In the genomic region with DNA sequence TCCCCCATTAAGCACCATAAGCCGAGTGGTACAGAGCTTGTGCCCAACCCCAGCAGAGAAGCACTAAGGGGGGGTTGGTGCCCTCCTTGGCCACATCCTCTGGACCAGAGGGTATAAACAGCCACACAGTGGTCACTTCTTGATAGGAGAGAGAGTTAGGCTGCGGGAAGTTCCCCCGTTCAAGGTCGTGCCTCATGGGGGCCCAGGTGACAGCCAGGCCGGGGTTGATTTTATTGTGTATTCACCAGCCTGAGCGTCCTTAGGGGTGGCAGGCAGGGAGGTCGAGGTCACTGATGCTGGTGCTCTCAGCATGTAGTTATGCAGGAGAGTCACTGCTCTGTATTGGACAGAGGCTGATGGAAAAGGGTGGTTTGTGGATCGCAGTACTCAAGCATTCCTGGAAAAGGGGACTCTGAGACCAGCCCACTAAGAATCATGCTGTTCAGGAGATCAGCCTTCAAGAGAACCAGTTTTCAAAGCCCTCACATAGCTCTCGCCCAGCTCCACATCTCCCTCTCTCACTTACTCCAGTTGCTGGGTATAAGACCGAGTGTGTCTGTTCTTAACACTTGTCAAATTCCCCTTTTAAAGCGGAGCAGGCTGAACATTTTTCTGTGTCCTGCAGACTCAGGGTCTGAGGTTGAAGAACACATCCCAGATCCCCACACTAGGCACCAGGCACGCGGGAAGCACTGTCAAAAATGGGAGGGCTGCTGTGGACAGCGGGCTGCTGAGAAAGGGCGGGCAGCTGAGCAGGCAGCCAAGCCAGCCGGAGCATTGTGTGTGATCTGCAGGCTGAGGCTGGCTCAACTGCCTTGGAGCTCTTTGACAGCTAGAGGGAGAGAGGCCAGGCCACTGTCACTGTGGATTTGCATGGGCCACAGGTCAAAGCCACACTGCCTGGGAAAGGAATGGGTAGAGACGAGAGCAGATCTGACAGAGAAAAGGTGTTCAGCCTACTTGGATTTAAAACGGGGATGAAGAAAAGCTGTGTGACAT, we compare ENCODE assay signal across 8 cellular contexts. TPM values are rescaled to one million over a fixed set of nuclear protein-coding genes. Genes with fewer than 3 reads are reported as not detected.
DNase-seq lines count a peak whose midpoint lies in the region; ATAC-seq and TF ChIP-seq lines count a peak whose summit lies in the region.

No MANE protein-coding gene starts in this region.

- H3K14ac ChIP-seq in mesenchymal stem cell (ENCODE audit: low read length in 2 of 2): no peak overlapping the region

- H3K4ac ChIP-seq in mesenchymal stem cell (ENCODE audit: low read depth in 1 of 2, low read length in 2 of 2): no peak overlapping the region

- no peaks in the 10 kb centered on the region for H3K36me3 ChIP-seq in colonic mucosa
- H3K36me3 ChIP-seq in mesenchymal stem cell (ENCODE audit: control insufficient read depth in 1 of 2, insufficient read depth in 2 of 2, low read depth in 1 of 2, low read length in 2 of 2): no peaks in the 10 kb centered on the region
- H3K36me3 ChIP-seq in tibial nerve: no peaks in the 10 kb centered on the region

- no peak for TF ChIP-seq POLR2A in tibial nerve (IDR thresholded peaks at IDR 0.05)

- WGBS in mesenchymal stem cell: 19% methylated on average over 18 of the region's 18 CpGs
- 35 to 38% methylated on average over 18 of the region's 18 CpGs for WGBS in tibial nerve, 2 donors

- no peak overlapping the region for H2BK120ac ChIP-seq in mesenchymal stem cell (ENCODE audit: low read depth, low read length)

- no peak overlapping the region for H4K91ac ChIP-seq in mesenchymal stem cell (ENCODE audit: low read length)

- H2AFZ ChIP-seq in mesenchymal stem cell (ENCODE audit: low read depth, low read length): no peak overlapping the region

- intact Hi-C loops in colonic mucosa (cut with DNase I): no loop called here

- H3K79me1 ChIP-seq in mesenchymal stem cell (replicated peaks; ENCODE audit: low read length, poor library complexity, severe bottlenecking): no peaks in the 10 kb centered on the region

- no peak overlapping the region for H2AK5ac ChIP-seq in mesenchymal stem cell (ENCODE audit: low read length, severe bottlenecking)

- no peaks in the 10 kb centered on the region for H3K9me3 Mint-ChIP-seq in stimulated activated memory B cell treated with anti-CD40 and anti-IgM and Interleukin-4, amounts not matched to agents 10 μg/mL and 1 μg/mL and 100 μg/mL, for 72 hours

- H3K4me2 ChIP-seq in mesenchymal stem cell (ENCODE audit: low read length, poor library complexity, severe bottlenecking): no peak overlapping the region

- H3K36me3 Mint-ChIP-seq in stimulated activated memory B cell treated with anti-CD40 and anti-IgM and Interleukin-4, amounts not matched to agents 10 μg/mL and 1 μg/mL and 100 μg/mL, for 72 hours: no peaks in the 10 kb centered on the region

- no peak overlapping the region for H3K23ac ChIP-seq in mesenchymal stem cell (ENCODE audit: low read length in 2 of 2)

- no peak overlapping the region for H2BK15ac ChIP-seq in mesenchymal stem cell (ENCODE audit: low read depth, poor library complexity, severe bottlenecking)

- no peak overlapping the region for H3K27ac Mint-ChIP-seq in stimulated activated memory B cell treated with anti-CD40 and anti-IgM and Interleukin-4, amounts not matched to agents 10 μg/mL and 1 μg/mL and 100 μg/mL, for 72 hours

- peak overlapping the region in 1 of 2 experiments; percentile 16 for H3K18ac ChIP-seq in mesenchymal stem cell (ENCODE audit: low read depth in 1 of 2, low read length in 2 of 2)

- H3K4me1 Mint-ChIP-seq in stimulated activated memory B cell treated with anti-CD40 and anti-IgM and Interleukin-4, amounts not matched to agents 10 μg/mL and 1 μg/mL and 100 μg/mL, for 72 hours: peaks cover 20% of the 10 kb centered on the region

- H3K4me3 ChIP-seq in colonic mucosa (peak overlapping the region; percentile 51), mesenchymal stem cell (ENCODE audit: insufficient read depth in 1 of 2, low read depth in 1 of 2, low read length in 2 of 2) (no peak overlapping the region), tibial nerve (peak overlapping the region; percentile 55 to 85 (median 57))

- ATAC-seq in stimulated activated memory B cell treated with anti-CD40 and anti-IgM and Interleukin-4, amounts not matched to agents 10 μg/mL and 1 μg/mL and 100 μg/mL, for 72 hours: no peak
- ATAC-seq in GM19035 (IDR thresholded peaks at IDR 0.05; ENCODE audit: unreplicated experiment) (no peak), GM18870 (IDR thresholded peaks at IDR 0.05; ENCODE audit: unreplicated experiment) (no peak)

- H3K27me3 ChIP-seq in colonic mucosa (peaks cover 18% of the 10 kb centered on the region), mesenchymal stem cell (ENCODE audit: control insufficient read depth in 1 of 2, insufficient read depth in 1 of 2, low read length in 2 of 2) (peaks cover 82 to 92% of the 10 kb centered on the region in 2 experiments), tibial nerve (peaks cover 0 to 5% of the 10 kb centered on the region in 2 donors)

- H3K27me3 Mint-ChIP-seq in stimulated activated memory B cell treated with anti-CD40 and anti-IgM and Interleukin-4, amounts not matched to agents 10 μg/mL and 1 μg/mL and 100 μg/mL, for 72 hours: peaks cover 82% of the 10 kb centered on the region

- no peak for TF ChIP-seq EP300 in tibial nerve (IDR thresholded peaks at IDR 0.05)

- no peaks in the 10 kb centered on the region for H3K4me1 ChIP-seq in colonic mucosa
- peaks cover 14% of the 10 kb centered on the region for H3K4me1 ChIP-seq in mesenchymal stem cell (ENCODE audit: control insufficient read depth, insufficient read depth, low read depth, low read length)
- peaks cover 0 to 74% (median 32%) of the 10 kb centered on the region in 4 donors for H3K4me1 ChIP-seq in tibial nerve

- TF ChIP-seq CTCF in colonic mucosa (IDR thresholded peaks at IDR 0.05): no peak
- TF ChIP-seq CTCF in tibial nerve (IDR thresholded peaks at IDR 0.05): peak in 3 of 5 experiments; percentile 13 to 38 (median 32)

- H3K9me3 ChIP-seq in colonic mucosa (no peaks in the 10 kb centered on the region), mesenchymal stem cell (ENCODE audit: control insufficient read depth, low read length) (no peaks in the 10 kb centered on the region), tibial nerve (no peaks in the 10 kb centered on the region)

- peak; percentile 11 for DNase-seq in DMS53 (lab: John Stamatoyannopoulos, UW)
- no peak for DNase-seq in DMS53 treated with DMSO at 0.1 percent for 48 hours (lab: John Stamatoyannopoulos, UW; ENCODE audit: unreplicated experiment)
- DNase-seq in colonic mucosa: peak; percentile 37
- peak; percentile 33 for DNase-seq in mesenchymal stem cell
- peak; percentile 27 to 37 for DNase-seq in tibial nerve (ENCODE audit: low spot score in 2 of 2)

- H3K4me3 Mint-ChIP-seq in stimulated activated memory B cell treated with anti-CD40 and anti-IgM and Interleukin-4, amounts not matched to agents 10 μg/mL and 1 μg/mL and 100 μg/mL, for 72 hours: no peak overlapping the region

- H4K8ac ChIP-seq in mesenchymal stem cell (ENCODE audit: low read length): no peak overlapping the region

- H2BK12ac ChIP-seq in mesenchymal stem cell (ENCODE audit: low read length in 2 of 2): no peak overlapping the region

- H3K9ac ChIP-seq in colonic mucosa (ENCODE audit: low read depth in 2 of 2, low read length in 2 of 2) (peak overlapping the region in 1 of 2 donors; percentile 30), mesenchymal stem cell (ENCODE audit: low read length) (no peak overlapping the region)

- H3K27ac ChIP-seq in colonic mucosa (peak overlapping the region; percentile 43), mesenchymal stem cell (ENCODE audit: low read length, poor library complexity, severe bottlenecking) (no peak overlapping the region), tibial nerve (peak overlapping the region in 3 of 4 donors; percentile 68 to 87 (median 75))

- no peak overlapping the region for H2BK5ac ChIP-seq in mesenchymal stem cell (ENCODE audit: low read depth, low read length, poor library complexity, severe bottlenecking)

RNA-seq across cellular contexts. Expression of a gene that starts 1.8 kb away (rescaled TPM):
- total RNA-seq in colonic mucosa (1 to 10 TPM; 2.9 to 9.1 TPM), tibial nerve (10 to 100 TPM; 20.9 to 36.5 (median 25.4) TPM)
- polyA plus RNA-seq in mesenchymal stem cell (2013, experiment 1 of 2): 0.14 TPM
- polyA plus RNA-seq in mesenchymal stem cell (2013, experiment 2 of 2): 0.07 TPM

Comparison
In these comparisons a context has a peak if more than half of its experiments do, and no peak if none do; other contexts are left out.
1. H3K4me3 ChIP-seq: peak in colonic mucosa (single experiment) and tibial nerve (4 of 4); none in mesenchymal stem cell (0 of 2).